Comparison of ENCODE assay signal across 17 cellular contexts in genomic region chr12:120215357-120215735, GRCh38. TPM values are rescaled to one million over a fixed set of nuclear protein-coding genes. Genes with fewer than 3 reads are reported as not detected.
DNase-seq lines count a peak whose midpoint lies in the region; ATAC-seq and TF ChIP-seq lines count a peak whose summit lies in the region.
"Had no signal": no experiment of that assay in that cellular context is flagged by ENCODE, and none has a peak within 500 bp of the region (broad histone marks: within the 10 kb centered on the region; RNA-seq: fewer than 3 reads in every experiment).

No MANE protein-coding gene starts in this region.

- H3K4me2 ChIP-seq in GM23338 = 0 out of 2 replicates have a peak overlapping the region, but pooled peaks have one; percentile 29
- H3K4me2 ChIP-seq: KMS-11 had no signal

- H3K4me3 Mint-ChIP-seq in GM23338 = no peak overlapping the region; the same call in 2 of the 3 replicates
- no peak overlapping the region for H3K4me3 Mint-ChIP-seq in endothelial cell (ENCODE audit: unreplicated experiment)
- peak overlapping the region; percentile 22 for H3K4me3 Mint-ChIP-seq in neural crest cell

- H3K79me2 ChIP-seq in GM23338 (replicated peaks; ENCODE audit: insufficient read depth) = no peaks in the 10 kb centered on the region

- H4K20me1 ChIP-seq in GM23338 (replicated peaks; ENCODE audit: insufficient read depth) = peaks cover 5% of the 10 kb centered on the region; the same call in 1 of the 2 replicates

- DNase-seq in GM23338 (ENCODE audit: low spot score) (no peak), endothelial cell (ENCODE audit: low spot score) (no peak), neural crest cell (ENCODE audit: low read depth, low spot score) (no peak), adrenal gland (no peak), RPMI8226 (no peak)
- DNase-seq: CD4-positive, CD25-positive, alpha-beta regulatory T cell; DMS53; NCI-H1048; NCI-H146; NCI-H2081 treated with DMSO at 0.1 percent for 48 hours; NCI-H510A; Peyer's patch; SHP77 treated with DMSO at 0.1 percent for 48 hours had no signal

- H3K36me3 Mint-ChIP-seq in GM23338 (ENCODE audit: low read depth) (peaks cover 55% of the 10 kb centered on the region), endothelial cell (ENCODE audit: low read depth, unreplicated experiment) (peaks cover 34% of the 10 kb centered on the region), neural crest cell (ENCODE audit: low read depth) (peaks cover under 1% of the 10 kb centered on the region)

- TF ChIP-seq POLR2A in adrenal gland (IDR thresholded peaks at IDR 0.05) = no peak

- POLR2A ChIA-PET in HEK293 (lab: Yijun Ruan, JAX) = interaction anchor here (1.5 kb wide), 1 partner anchor 12 kb away, joined by 3 read pairs; no protein-coding TSS in a partner anchor

- H3F3A ChIP-seq in GM23338 (replicated peaks; ENCODE audit: low read depth) = peaks cover 12% of the 10 kb centered on the region; the same call in 1 of the 2 replicates

- intact Hi-C loops in adrenal gland (cut with DNase I) = no loop called here

- H3K4me1 ChIP-seq in GM23338 (ENCODE audit: insufficient read depth) = no peaks in the 10 kb centered on the region; the same call in 1 of the 2 replicates
- H3K4me1 ChIP-seq in HEK293 (ENCODE audit: control insufficient read depth, insufficient read depth, low read length) = no peaks in the 10 kb centered on the region
- peaks cover 0 to 5% of the 10 kb centered on the region in 2 donors for H3K4me1 ChIP-seq in adrenal gland (replicated peaks in 1 of 2)
- H3K4me1 ChIP-seq: Peyer's patch had no signal

- H3K9me2 ChIP-seq in GM23338 (ENCODE audit: insufficient read depth) = no peaks in the 10 kb centered on the region

- peaks cover 20% of the 10 kb centered on the region for H3K27me3 Mint-ChIP-seq in GM23338 (ENCODE audit: insufficient read depth, low read depth, poor library complexity)
- H3K27me3 Mint-ChIP-seq in endothelial cell (ENCODE audit: unreplicated experiment) = peaks cover 9% of the 10 kb centered on the region
- peaks cover 3% of the 10 kb centered on the region for H3K27me3 Mint-ChIP-seq in neural crest cell (ENCODE audit: low read depth)

- no peaks in the 10 kb centered on the region for H3K9me3 Mint-ChIP-seq in GM23338
- no peaks in the 10 kb centered on the region for H3K9me3 Mint-ChIP-seq in endothelial cell (ENCODE audit: unreplicated experiment)
- no peaks in the 10 kb centered on the region for H3K9me3 Mint-ChIP-seq in neural crest cell
- H3K9me3 Mint-ChIP-seq: CD4-positive, CD25-positive, alpha-beta regulatory T cell had no signal

- 0 out of 2 replicates have a peak overlapping the region, but pooled peaks have one; percentile 53 for H3K27ac Mint-ChIP-seq in GM23338
- peak overlapping the region; percentile 57 for H3K27ac Mint-ChIP-seq in endothelial cell (ENCODE audit: unreplicated experiment)
- H3K27ac Mint-ChIP-seq in neural crest cell (ENCODE audit: unreplicated experiment) = peak overlapping the region; percentile 82

- ATAC-seq in GM23338 (no peak), GM21381 (IDR thresholded peaks at IDR 0.05; ENCODE audit: unreplicated experiment) (no peak)
- ATAC-seq: SK-N-SH treated with all-trans-retinoic acid at 6 μM for 48 hours had no signal

- H3K9me3 ChIP-seq in HEK293 (ENCODE audit: control insufficient read depth, insufficient read depth, low read depth, low read length) (no peaks in the 10 kb centered on the region), adrenal gland (replicated peaks in 1 of 3) (no peaks in the 10 kb centered on the region)
- H3K9me3 ChIP-seq: Peyer's patch had no signal

- no peak overlapping the region for H3K4me3 ChIP-seq in GM23338
- no peak overlapping the region for H3K4me3 ChIP-seq in HEK293 (ENCODE audit: low read depth, low read length)
- no peak overlapping the region for H3K4me3 ChIP-seq in adrenal gland
- H3K4me3 ChIP-seq: Peyer's patch had no signal

- CTCF ChIA-PET in HEK293 (lab: Yijun Ruan, JAX) = interaction anchor here (0.6 kb wide), 1 partner anchor 20 kb away, joined by 4 read pairs; no protein-coding TSS in a partner anchor

- H3K27ac ChIP-seq in GM23338 (ENCODE audit: low read depth) (peak overlapping the region; percentile 76), HEK293 (ENCODE audit: extremely low read depth, low read depth, low read length) (no peak overlapping the region), adrenal gland (no peak overlapping the region)
- H3K27ac ChIP-seq: KMS-11, Peyer's patch had no signal

- H2AFZ ChIP-seq in GM23338 = no peak overlapping the region

- H3K4me1 Mint-ChIP-seq in GM23338 (peaks cover 6% of the 10 kb centered on the region), endothelial cell (ENCODE audit: unreplicated experiment) (peaks cover 6% of the 10 kb centered on the region), neural crest cell (peaks cover 20% of the 10 kb centered on the region)

- 80 to 85% (median 82%) methylated on average over 10 to 15 of the region's 15 CpGs for WGBS in adrenal gland, 4 donors

- no peaks in the 10 kb centered on the region for H3K27me3 ChIP-seq in GM23338 (ENCODE audit: insufficient read depth)
- H3K27me3 ChIP-seq in adrenal gland = no peaks in the 10 kb centered on the region
- H3K27me3 ChIP-seq: Peyer's patch had no signal

- peaks cover 13% of the 10 kb centered on the region; the same call in 1 of the 2 replicates for H3K36me3 ChIP-seq in GM23338 (ENCODE audit: insufficient read depth)
- H3K36me3 ChIP-seq in HEK293 (ENCODE audit: control insufficient read depth in 2 of 2, insufficient read depth in 1 of 2, low read length in 2 of 2) = peaks cover 3 to 72% of the 10 kb centered on the region in 2 experiments; a peak in 2 of 3 replicates
- H3K36me3 ChIP-seq in adrenal gland (replicated peaks in 1 of 2) = peaks cover 0 to 85% of the 10 kb centered on the region in 2 donors

- TF ChIP-seq CTCF in GM23338 (conservative IDR thresholded peaks at IDR 0.05; ENCODE audit: low read depth in 2 of 2) = no peak
- TF ChIP-seq CTCF in HEK293 (tag by site-specific recombination; IDR thresholded peaks at IDR 0.05) = no peak
- no peak for TF ChIP-seq CTCF in endothelial cell (IDR thresholded peaks at IDR 0.05; ENCODE audit: unreplicated experiment)
- TF ChIP-seq CTCF in neural crest cell (conservative IDR thresholded peaks at IDR 0.05) = no peak
- no peak for TF ChIP-seq CTCF in adrenal gland (IDR thresholded peaks at IDR 0.05)

TF ChIP-seq in GM23338, 12 proteins besides CTCF, POLR2A, EP300 and RAD21 (continues in another document):
- TF ChIP-seq EZH2phosphoT487 (IDR thresholded peaks at IDR 0.05; ENCODE audit: unreplicated experiment) = no peak
- no peak for TF ChIP-seq CREB1 (CRISPR knock-in tag; IDR thresholded peaks at IDR 0.05; ENCODE audit: low read depth)
- TF ChIP-seq STAT1 (IDR thresholded peaks at IDR 0.05; ENCODE audit: unreplicated experiment) = no peak
- TF ChIP-seq POLR2AphosphoS5 (IDR thresholded peaks at IDR 0.05; ENCODE audit: low read depth) = no peak
- no peak for TF ChIP-seq JUNB (IDR thresholded peaks at IDR 0.05; ENCODE audit: unreplicated experiment)
- no peak for TF ChIP-seq NANOG (IDR thresholded peaks at IDR 0.05; ENCODE audit: borderline replicate concordance)
- TF ChIP-seq ETS1 (IDR thresholded peaks at IDR 0.05) = no peak

TF ChIP-seq in HEK293, 187 proteins besides CTCF, POLR2A, EP300 and RAD21:
- TF ChIP-seq ZNF488 (tag by site-specific recombination; IDR thresholded peaks at IDR 0.05) = no peak
- TF ChIP-seq GLIS2 (tag by site-specific recombination; IDR thresholded peaks at IDR 0.05) = peak; percentile 7
- TF ChIP-seq ZNF248 (tag by site-specific recombination; IDR thresholded peaks at IDR 0.05) = no peak
- no peak for TF ChIP-seq ZNF513 (tag by site-specific recombination; IDR thresholded peaks at IDR 0.05)
- no peak for TF ChIP-seq ZNF184 (tag by site-specific recombination; IDR thresholded peaks at IDR 0.05)
- TF ChIP-seq ZNF214 (tag by site-specific recombination; IDR thresholded peaks at IDR 0.05; ENCODE audit: borderline replicate concordance) = no peak
- TF ChIP-seq ZNF837 (tag by site-specific recombination; IDR thresholded peaks at IDR 0.05) = no peak

RNA-seq across cellular contexts. Expression of gene RPLP0, which starts 14.4 kb away (rescaled TPM):
- total RNA-seq in GM23338 (2014; rRNA removed; shearing (Covaris generic)) = 4,855 and 4,916 TPM in 2 replicates
- 2,219 and 2,404 TPM in 2 replicates for polyA plus RNA-seq in GM23338 (2016; fragmentation: Nextera tagmentation; extraction: Ambion mirVana)
- 2,318 TPM for total RNA-seq in endothelial cell (ENCODE audit: unreplicated experiment)
- 2,997 and 3,023 TPM in 2 replicates for total RNA-seq in neural crest cell
- total RNA-seq in adrenal gland = 1,000 to 10,000 TPM; 1,495 to 3,084 (median 1,728) TPM
- polyA plus RNA-seq in adrenal gland = 1,000 to 10,000 TPM; 1,257 to 2,060 (median 2,032) TPM

RNA-seq across cellular contexts. Expression of gene GCN1, which starts 20.8 kb away (rescaled TPM):
- 141 and 177 TPM in 2 replicates for total RNA-seq in GM23338 (2014; rRNA removed; shearing (Covaris generic))
- polyA plus RNA-seq in GM23338 (2016; fragmentation: Nextera tagmentation; extraction: Ambion mirVana) = 18.0 and 18.2 TPM in 2 replicates
- 54.0 TPM for total RNA-seq in endothelial cell (ENCODE audit: unreplicated experiment)
- total RNA-seq in neural crest cell = 108 and 114 TPM in 2 replicates
- total RNA-seq in adrenal gland = 10 to 100 TPM; 42.4 to 98.5 (median 56.2) TPM
- polyA plus RNA-seq in adrenal gland = 10 to 100 TPM; 22.0 to 31.3 (median 25.3) TPM

RNA-seq across cellular contexts. Expression of gene PXN, which starts 50.2 kb away (rescaled TPM):
- total RNA-seq in GM23338 (2014; rRNA removed; shearing (Covaris generic)) = 69.3 and 76.0 TPM in 2 replicates
- polyA plus RNA-seq in GM23338 (2016; fragmentation: Nextera tagmentation; extraction: Ambion mirVana) (38.4 and 39.0 TPM in 2 replicates), adrenal gland (100 to 1,000 TPM in 2 of 3 donors, 10 to 100 TPM in 1; 79.9 to 142 (median 123) TPM)
- total RNA-seq in endothelial cell (ENCODE audit: unreplicated experiment) (227 TPM), neural crest cell (54.5 and 61.5 TPM in 2 replicates), adrenal gland (100 to 1,000 TPM in 4 of 8 donors, 10 to 100 TPM in 4; 45.3 to 156 (median 85.7) TPM)
